In genomic region chr7:5514440-5515035, GRCh38 we compare ENCODE assay signal across 8 cellular contexts. TPM values are rescaled to one million over a fixed set of nuclear protein-coding genes. Genes with fewer than 3 reads are reported as not detected.
DNase-seq lines count a peak whose midpoint lies in the region; ATAC-seq and TF ChIP-seq lines count a peak whose summit lies in the region.

No MANE protein-coding gene starts in this region.

- H3K4me2 ChIP-seq in smooth muscle cell, result peak overlapping the region; percentile 98

- no peaks in the 10 kb centered on the region for H3K9me3 Mint-ChIP-seq in HFFc6
- no peaks in the 10 kb centered on the region for H3K9me3 Mint-ChIP-seq in activated CD8-positive, alpha-beta T cell treated with anti-CD3 and anti-CD28 coated beads for 36 hours

- H3K36me3 Mint-ChIP-seq in HFFc6 (ENCODE audit: low read depth), result no peaks in the 10 kb centered on the region
- no peaks in the 10 kb centered on the region for H3K36me3 Mint-ChIP-seq in activated CD8-positive, alpha-beta T cell treated with anti-CD3 and anti-CD28 coated beads for 36 hours (ENCODE audit: low read depth)

- TF ChIP-seq CTCF in HFFc6 (IDR thresholded peaks at IDR 0.05) (no peak), smooth muscle cell (IDR thresholded peaks at IDR 0.05; ENCODE audit: borderline replicate concordance, insufficient read depth, poor library complexity, severe bottlenecking) (no peak)
- TF ChIP-seq CTCF in activated CD8-positive, alpha-beta T cell treated with anti-CD3 and anti-CD28 coated beads for 36 hours (IDR thresholded peaks at IDR 0.05), result no peak

- intact Hi-C loops in activated CD8-positive, alpha-beta T cell treated with anti-CD3 and anti-CD28 coated beads for 36 hours (cut with micrococcal nuclease), result no loop called here
- intact Hi-C loops in right cardiac atrium (cut with DNase I), result no loop called here

- CTCF ChIA-PET in activated CD8-positive, alpha-beta T cell treated with anti-CD3 and anti-CD28 coated beads for 36 hours (lab: Charles Lee), result no interaction called here

- no peak overlapping the region for H2AFZ ChIP-seq in smooth muscle cell (ENCODE audit: low read depth)

- H3K27me3 ChIP-seq in right cardiac atrium (ENCODE audit: control insufficient read depth, insufficient read depth), result no peaks in the 10 kb centered on the region
- H3K27me3 ChIP-seq in smooth muscle cell (ENCODE audit: low read depth), result no peaks in the 10 kb centered on the region

- no peaks in the 10 kb centered on the region for H3K36me3 ChIP-seq in smooth muscle cell (ENCODE audit: low read depth)

- no peaks in the 10 kb centered on the region for H3K9me3 ChIP-seq in right cardiac atrium (ENCODE audit: control insufficient read depth, low read length)
- no peaks in the 10 kb centered on the region for H3K9me3 ChIP-seq in smooth muscle cell (replicated peaks; ENCODE audit: low read depth)

- peaks cover 22% of the 10 kb centered on the region for H3K27me3 Mint-ChIP-seq in HFFc6 (ENCODE audit: insufficient read depth)
- no peaks in the 10 kb centered on the region for H3K27me3 Mint-ChIP-seq in activated CD8-positive, alpha-beta T cell treated with anti-CD3 and anti-CD28 coated beads for 36 hours

- WGBS in right cardiac atrium, result 76% methylated on average over 15 of the region's 15 CpGs
- WGBS in smooth muscle cell (ENCODE audit: low lambda C conversion rate), result 75% methylated on average over 15 of the region's 15 CpGs

- peak overlapping the region; percentile 2 for H3K27ac ChIP-seq in right cardiac atrium (ENCODE audit: low read length)
- peak overlapping the region; percentile 87 for H3K27ac ChIP-seq in smooth muscle cell (ENCODE audit: low read depth)

- POLR2A ChIA-PET in activated CD8-positive, alpha-beta T cell treated with anti-CD3 and anti-CD28 coated beads for 36 hours (lab: Charles Lee), result no interaction called here

- DNase-seq in HFFc6 (no peak), right cardiac atrium (no peak), smooth muscle cell (lab: John Stamatoyannopoulos, UW; ENCODE audit: unreplicated experiment) (no peak), NCI-H2081 (lab: John Stamatoyannopoulos, UW) (no peak)
- no peak for DNase-seq in activated CD8-positive, alpha-beta T cell treated with anti-CD3 and anti-CD28 coated beads for 36 hours

- peak overlapping the region; percentile 96 for H3K27ac Mint-ChIP-seq in HFFc6
- peak overlapping the region; percentile 99 for H3K27ac Mint-ChIP-seq in activated CD8-positive, alpha-beta T cell treated with anti-CD3 and anti-CD28 coated beads for 36 hours

- H3K79me2 ChIP-seq in smooth muscle cell (ENCODE audit: low read depth), result peaks cover 41% of the 10 kb centered on the region

- H3F3A ChIP-seq in smooth muscle cell (ENCODE audit: low read depth), result peaks cover 4% of the 10 kb centered on the region

- peak overlapping the region; percentile 82 for H3K4me3 ChIP-seq in right cardiac atrium (ENCODE audit: low read length)
- peak overlapping the region; percentile 65 for H3K4me3 ChIP-seq in smooth muscle cell

- H3K4me3 Mint-ChIP-seq in HFFc6, result peak overlapping the region; percentile 96
- peak overlapping the region; percentile 100 for H3K4me3 Mint-ChIP-seq in activated CD8-positive, alpha-beta T cell treated with anti-CD3 and anti-CD28 coated beads for 36 hours

- H3K4me1 Mint-ChIP-seq in HFFc6 (ENCODE audit: low read depth), result peaks cover 26% of the 10 kb centered on the region
- peaks cover 17% of the 10 kb centered on the region for H3K4me1 Mint-ChIP-seq in activated CD8-positive, alpha-beta T cell treated with anti-CD3 and anti-CD28 coated beads for 36 hours (ENCODE audit: low read depth)

- H3K4me1 ChIP-seq in right cardiac atrium (ENCODE audit: control insufficient read depth, insufficient read depth, low read length) (no peaks in the 10 kb centered on the region), smooth muscle cell (ENCODE audit: low read depth) (peaks cover 8% of the 10 kb centered on the region)

- no peak for ATAC-seq in activated CD8-positive, alpha-beta T cell treated with anti-CD3 and anti-CD28 coated beads for 36 hours
- ATAC-seq in right cardiac atrium, result no peak
- no peak for ATAC-seq in GM19452 (IDR thresholded peaks at IDR 0.05; ENCODE audit: unreplicated experiment)
- ATAC-seq in HG03095 (IDR thresholded peaks at IDR 0.05; ENCODE audit: unreplicated experiment), result no peak
- ATAC-seq in GM19455 (IDR thresholded peaks at IDR 0.05; ENCODE audit: unreplicated experiment), result no peak

- peaks cover 8% of the 10 kb centered on the region for H4K20me1 ChIP-seq in smooth muscle cell (ENCODE audit: low read depth)

- H3K9ac ChIP-seq in smooth muscle cell (ENCODE audit: low read depth), result peak overlapping the region; percentile 4

RNA-seq across cellular contexts. Expression of gene FBXL18, which starts 0.9 kb away (rescaled TPM):
- 10 to 100 TPM; 17.9 to 24.4 (median 20.0) TPM for total RNA-seq in HFFc6 (2021; fragmentation: NEBNext Ultra II Directional; extraction: Animal tissue kit (Norgen Biotek cat#: 25700))
- total RNA-seq in activated CD8-positive, alpha-beta T cell treated with anti-CD3 and anti-CD28 coated beads for 36 hours, result 1 to 10 TPM; 7.5 to 7.7 TPM
- 1 to 10 TPM; 5.3 to 6.4 (median 6.0) TPM for total RNA-seq in right cardiac atrium
- 2.7 TPM for polyA plus RNA-seq in right cardiac atrium
- total RNA-seq in smooth muscle cell, result 4.2 and 11.0 TPM in 2 replicates
- 3.6 and 8.5 TPM in 2 replicates for polyA plus RNA-seq in smooth muscle cell

RNA-seq across cellular contexts. Expression of gene ACTB, which starts 15.9 kb away (rescaled TPM):
- total RNA-seq in HFFc6 (2021; fragmentation: NEBNext Ultra II Directional; extraction: Animal tissue kit (Norgen Biotek cat#: 25700)), result over 10,000 TPM in 5 of 6 experiments, 1,000 to 10,000 TPM in 1; 9,852 to 14,845 (median 13,380) TPM
- total RNA-seq in activated CD8-positive, alpha-beta T cell treated with anti-CD3 and anti-CD28 coated beads for 36 hours, result 1,000 to 10,000 TPM; 9,410 to 9,639 TPM
- total RNA-seq in right cardiac atrium (1,000 to 10,000 TPM in 1 of 4 donors, 100 to 1,000 TPM in 3; 532 to 1,379 (median 904) TPM), smooth muscle cell (4,583 and 5,789 TPM in 2 replicates)
- polyA plus RNA-seq in right cardiac atrium (1,110 TPM), smooth muscle cell (15,841 and 17,804 TPM in 2 replicates)
